ENCODE assay signal across 14 cellular contexts in the genomic region with DNA sequence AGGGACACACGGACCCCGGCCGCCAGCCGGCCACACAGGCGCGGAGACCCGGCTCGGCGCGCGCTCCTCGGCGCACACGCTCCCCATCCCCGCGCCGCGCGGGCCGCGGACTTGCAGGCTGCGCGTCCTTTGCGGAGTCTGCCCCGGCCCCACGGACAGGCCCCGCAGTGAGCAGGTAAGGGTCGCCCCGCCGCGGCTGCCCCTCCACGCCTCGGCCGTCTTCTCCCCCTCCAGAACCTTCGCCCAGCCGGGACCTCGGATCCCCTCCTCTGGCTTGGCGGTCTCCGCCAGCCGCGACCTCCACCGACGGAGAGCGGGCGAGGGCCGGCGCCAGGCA. TPM values are rescaled to one million over a fixed set of nuclear protein-coding genes. Genes with fewer than 3 reads are reported as not detected.
DNase-seq lines count a peak whose midpoint lies in the region; ATAC-seq and TF ChIP-seq lines count a peak whose summit lies in the region.
"Had no signal": no experiment of that assay in that cellular context is flagged by ENCODE, and none has a peak within 500 bp of the region (broad histone marks: within the 10 kb centered on the region; RNA-seq: fewer than 3 reads in every experiment).

No MANE protein-coding gene starts in this region.

- CTCF ChIA-PET in WTC11 (lab: Charles Lee) = interaction anchor here (1.1 to 11.7 kb wide), 7 partner anchors 9 to 73 kb away, joined by 3 to 89 read pairs (median 10); no protein-coding TSS in a partner anchor

- H3K4me3 ChIP-seq in BLaER1 (peak overlapping the region; percentile 39; the same call in 1 of the 2 replicates), iPS DF 6.9 (ENCODE audit: low read length) (peak overlapping the region; percentile 61), psoas muscle (peak overlapping the region; percentile 62), mucosa of descending colon (no peak overlapping the region)

- no peaks in the 10 kb centered on the region for H3K36me3 ChIP-seq in BLaER1
- H3K36me3 ChIP-seq in iPS DF 6.9 (ENCODE audit: control insufficient read depth, insufficient read depth, low read length) = no peaks in the 10 kb centered on the region
- no peaks in the 10 kb centered on the region for H3K36me3 ChIP-seq in psoas muscle (ENCODE audit: insufficient read depth in 1 of 2, low read depth in 1 of 2)
- H3K36me3 ChIP-seq in mucosa of descending colon (ENCODE audit: low read depth) = no peaks in the 10 kb centered on the region

- no peaks in the 10 kb centered on the region for H3K9me3 Mint-ChIP-seq in WTC11
- H3K9me3 Mint-ChIP-seq: activated T-helper 2 cell treated with anti-CD3 and anti-CD28 coated beads, Interferon-gamma antibody, Interleukin-2, Interleukin-4, amounts not matched to agents 10 μg/mL and 5 μg/mL and 100 μg/mL, durations not matched to agents 14 hours and 24 hours and 36 hours; T-cell had no signal

- peak; percentile 26 for ATAC-seq in WTC11
- no peak for ATAC-seq in psoas muscle
- no peak for ATAC-seq in GM19463 (IDR thresholded peaks at IDR 0.05; ENCODE audit: unreplicated experiment)
- no peak for ATAC-seq in mucosa of descending colon
- no peak for ATAC-seq in GM18868 (IDR thresholded peaks at IDR 0.05; ENCODE audit: unreplicated experiment)
- ATAC-seq: activated CD4-positive, alpha-beta T cell treated with anti-CD3 and anti-CD28 coated beads for 36 hours; T-cell had no signal

- H3K9ac ChIP-seq in BLaER1 = no peak overlapping the region

- POLR2A ChIA-PET in WTC11 (lab: Charles Lee) = no interaction called here

- H3K4me3 Mint-ChIP-seq in WTC11 = peak overlapping the region; percentile 71
- H3K4me3 Mint-ChIP-seq: activated CD4-positive, alpha-beta T cell treated with anti-CD3 and anti-CD28 coated beads for 36 hours had no signal

- H3K4me1 ChIP-seq in BLaER1 (no peaks in the 10 kb centered on the region), iPS DF 6.9 (ENCODE audit: control insufficient read depth, insufficient read depth, low read length) (no peaks in the 10 kb centered on the region; the same call in 1 of the 2 replicates), psoas muscle (no peaks in the 10 kb centered on the region), mucosa of descending colon (ENCODE audit: low read depth) (peaks cover 5% of the 10 kb centered on the region)

- H3K27me3 ChIP-seq in BLaER1 (peaks cover 59% of the 10 kb centered on the region), iPS DF 6.9 (ENCODE audit: control insufficient read depth, insufficient read depth, low read length) (peaks cover 9% of the 10 kb centered on the region; the same call in 1 of the 2 replicates), psoas muscle (ENCODE audit: insufficient read depth in 3 of 3, low read length in 2 of 3) (peaks cover 0 to 27% (median 16%) of the 10 kb centered on the region in 3 donors)

- H3K4me1 Mint-ChIP-seq in WTC11 = peaks cover 31% of the 10 kb centered on the region

- no peaks in the 10 kb centered on the region for H3K36me3 Mint-ChIP-seq in WTC11
- H3K36me3 Mint-ChIP-seq: T-cell had no signal

- H3K4me2 ChIP-seq in BLaER1 = peak overlapping the region; percentile 40

- intact Hi-C loops in psoas muscle (cut with DNase I) = no loop called here
- intact Hi-C loops in mucosa of descending colon (cut with DNase I, micrococcal nuclease) = no loop called here

- no peak for DNase-seq in WTC11 (ENCODE audit: low spot score)
- DNase-seq in iPS DF 6.9 (ENCODE audit: low read depth, low spot score) = no peak
- no peak for DNase-seq in psoas muscle
- DNase-seq in NCI-H1694 treated with DMSO at 0.1 percent for 48 hours (lab: John Stamatoyannopoulos, UW) = no peak
- DNase-seq in mucosa of descending colon = no peak
- DNase-seq: activated CD4-positive, alpha-beta T cell treated with anti-CD3 and anti-CD28 coated beads for 36 hours; Kasumi-1; T-cell had no signal

- no peak overlapping the region for H3K27ac Mint-ChIP-seq in WTC11
- H3K27ac Mint-ChIP-seq: activated CD4-positive, alpha-beta T cell treated with anti-CD3 and anti-CD28 coated beads for 36 hours; activated T-helper 2 cell treated with anti-CD3 and anti-CD28 coated beads, Interferon-gamma antibody, Interleukin-2, Interleukin-4, amounts not matched to agents 10 μg/mL and 5 μg/mL and 100 μg/mL, durations not matched to agents 14 hours and 24 hours and 36 hours; T-cell had no signal

- H4K20me1 ChIP-seq in BLaER1 = peaks cover 16% of the 10 kb centered on the region; the same call in 1 of the 2 replicates

- WGBS in iPS DF 6.9 (ENCODE audit: insufficient coverage, insufficient read length) = no CpG with 5 or more reads among the region's 47 CpGs
- WGBS in psoas muscle, 3 donors = 1 to 2% (median 1%) methylated on average over 21 to 47 of the region's 47 CpGs

- H3K27ac ChIP-seq in BLaER1 (no peak overlapping the region), iPS DF 6.9 (ENCODE audit: low read length) (no peak overlapping the region), psoas muscle (no peak overlapping the region)

- TF ChIP-seq CTCF in WTC11 (IDR thresholded peaks at IDR 0.05) (no peak), psoas muscle (IDR thresholded peaks at IDR 0.05) (no peak), mucosa of descending colon (IDR thresholded peaks at IDR 0.05) (no peak)

- H3K9me3 ChIP-seq in BLaER1 = peaks cover 3% of the 10 kb centered on the region; the same call in 1 of the 2 replicates
- no peaks in the 10 kb centered on the region for H3K9me3 ChIP-seq in iPS DF 6.9 (ENCODE audit: control insufficient read depth, insufficient read depth, low read length)
- H3K9me3 ChIP-seq in psoas muscle = no peaks in the 10 kb centered on the region
- H3K9me3 ChIP-seq in mucosa of descending colon = no peaks in the 10 kb centered on the region

- peaks cover 43% of the 10 kb centered on the region for H3K27me3 Mint-ChIP-seq in WTC11 (ENCODE audit: low read depth)

TF ChIP-seq in WTC11, 78 proteins besides CTCF, POLR2A, EP300 and RAD21 (continues in another document):
- TF ChIP-seq KAT7 (CRISPR knock-in tag; IDR thresholded peaks at IDR 0.05; ENCODE audit: borderline replicate concordance) (0 out of 2 replicates have a peak, but pooled peaks have one; percentile 30), NFE2L1 (CRISPR knock-in tag; IDR thresholded peaks at IDR 0.05) (no peak), JAZF1 (CRISPR knock-in tag; IDR thresholded peaks at IDR 0.05) (no peak), ZNF423 (CRISPR knock-in tag; IDR thresholded peaks at IDR 0.05) (no peak), RELA (CRISPR knock-in tag; IDR thresholded peaks at IDR 0.05; ENCODE audit: borderline replicate concordance) (no peak), TCF7 (CRISPR knock-in tag; IDR thresholded peaks at IDR 0.05; ENCODE audit: low read depth) (peak; percentile 61; the same call in 1 of the 2 replicates), ETV6 (CRISPR knock-in tag; IDR thresholded peaks at IDR 0.05) (peak; percentile 57; the same call in 1 of the 2 replicates)
- TF ChIP-seq, protein P1, sequence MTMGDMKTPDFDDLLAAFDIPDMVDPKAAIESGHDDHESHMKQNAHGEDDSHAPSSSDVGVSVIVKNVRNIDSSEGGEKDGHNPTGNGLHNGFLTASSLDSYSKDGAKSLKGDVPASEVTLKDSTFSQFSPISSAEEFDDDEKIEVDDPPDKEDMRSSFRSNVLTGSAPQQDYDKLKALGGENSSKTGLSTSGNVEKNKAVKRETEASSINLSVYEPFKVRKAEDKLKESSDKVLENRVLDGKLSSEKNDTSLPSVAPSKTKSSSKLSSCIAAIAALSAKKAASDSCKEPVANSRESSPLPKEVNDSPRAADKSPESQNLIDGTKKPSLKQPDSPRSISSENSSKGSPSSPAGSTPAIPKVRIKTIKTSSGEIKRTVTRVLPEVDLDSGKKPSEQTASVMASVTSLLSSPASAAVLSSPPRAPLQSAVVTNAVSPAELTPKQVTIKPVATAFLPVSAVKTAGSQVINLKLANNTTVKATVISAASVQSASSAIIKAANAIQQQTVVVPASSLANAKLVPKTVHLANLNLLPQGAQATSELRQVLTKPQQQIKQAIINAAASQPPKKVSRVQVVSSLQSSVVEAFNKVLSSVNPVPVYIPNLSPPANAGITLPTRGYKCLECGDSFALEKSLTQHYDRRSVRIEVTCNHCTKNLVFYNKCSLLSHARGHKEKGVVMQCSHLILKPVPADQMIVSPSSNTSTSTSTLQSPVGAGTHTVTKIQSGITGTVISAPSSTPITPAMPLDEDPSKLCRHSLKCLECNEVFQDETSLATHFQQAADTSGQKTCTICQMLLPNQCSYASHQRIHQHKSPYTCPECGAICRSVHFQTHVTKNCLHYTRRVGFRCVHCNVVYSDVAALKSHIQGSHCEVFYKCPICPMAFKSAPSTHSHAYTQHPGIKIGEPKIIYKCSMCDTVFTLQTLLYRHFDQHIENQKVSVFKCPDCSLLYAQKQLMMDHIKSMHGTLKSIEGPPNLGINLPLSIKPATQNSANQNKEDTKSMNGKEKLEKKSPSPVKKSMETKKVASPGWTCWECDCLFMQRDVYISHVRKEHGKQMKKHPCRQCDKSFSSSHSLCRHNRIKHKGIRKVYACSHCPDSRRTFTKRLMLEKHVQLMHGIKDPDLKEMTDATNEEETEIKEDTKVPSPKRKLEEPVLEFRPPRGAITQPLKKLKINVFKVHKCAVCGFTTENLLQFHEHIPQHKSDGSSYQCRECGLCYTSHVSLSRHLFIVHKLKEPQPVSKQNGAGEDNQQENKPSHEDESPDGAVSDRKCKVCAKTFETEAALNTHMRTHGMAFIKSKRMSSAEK (CRISPR knock-in tag; IDR thresholded peaks at IDR 0.05; ENCODE audit: borderline replicate concordance) = no peak
- TF ChIP-seq, protein P2, sequence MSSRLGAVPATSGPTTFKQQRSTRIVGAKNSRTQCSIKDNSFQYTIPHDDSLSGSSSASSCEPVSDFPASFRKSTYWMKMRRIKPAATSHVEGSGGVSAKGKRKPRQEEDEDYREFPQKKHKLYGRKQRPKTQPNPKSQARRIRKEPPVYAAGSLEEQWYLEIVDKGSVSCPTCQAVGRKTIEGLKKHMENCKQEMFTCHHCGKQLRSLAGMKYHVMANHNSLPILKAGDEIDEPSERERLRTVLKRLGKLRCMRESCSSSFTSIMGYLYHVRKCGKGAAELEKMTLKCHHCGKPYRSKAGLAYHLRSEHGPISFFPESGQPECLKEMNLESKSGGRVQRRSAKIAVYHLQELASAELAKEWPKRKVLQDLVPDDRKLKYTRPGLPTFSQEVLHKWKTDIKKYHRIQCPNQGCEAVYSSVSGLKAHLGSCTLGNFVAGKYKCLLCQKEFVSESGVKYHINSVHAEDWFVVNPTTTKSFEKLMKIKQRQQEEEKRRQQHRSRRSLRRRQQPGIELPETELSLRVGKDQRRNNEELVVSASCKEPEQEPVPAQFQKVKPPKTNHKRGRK (CRISPR knock-in tag; IDR thresholded peaks at IDR 0.05; ENCODE audit: borderline replicate concordance) = no peak

RNA-seq across cellular contexts. Expression of a gene that starts 0.4 kb away (rescaled TPM):
- total RNA-seq in WTC11 (2021) (8.7 to 9.9 TPM (median 9.8 TPM) in 3 replicates), psoas muscle (1 to 10 TPM in 3 of 4 donors, under 1 TPM in 1; 0.79 to 6.6 (median 1.8) TPM), mucosa of descending colon (10 to 100 TPM in 1 of 3 donors, 1 to 10 TPM in 1, under 1 TPM in 1; 0.26 to 15.0 (median 2.2) TPM)
- polyA plus RNA-seq in psoas muscle = 1 to 10 TPM in 1 of 3 donors, under 1 TPM in 2; 0.40 to 1.2 (median 0.69) TPM
- total RNA-seq: activated CD4-positive, alpha-beta T cell treated with anti-CD3 and anti-CD28 coated beads for 36 hours; activated T-helper 2 cell treated with anti-CD3 and anti-CD28 coated beads, Interferon-gamma antibody, Interleukin-2, Interleukin-4, amounts not matched to agents 10 μg/mL and 5 μg/mL and 100 μg/mL, durations not matched to agents 14 hours and 24 hours and 36 hours; fibroblast of lung; T-cell had no signal
- polyA plus RNA-seq: fibroblast of lung, keratinocyte had no signal
